In the genomic region with DNA sequence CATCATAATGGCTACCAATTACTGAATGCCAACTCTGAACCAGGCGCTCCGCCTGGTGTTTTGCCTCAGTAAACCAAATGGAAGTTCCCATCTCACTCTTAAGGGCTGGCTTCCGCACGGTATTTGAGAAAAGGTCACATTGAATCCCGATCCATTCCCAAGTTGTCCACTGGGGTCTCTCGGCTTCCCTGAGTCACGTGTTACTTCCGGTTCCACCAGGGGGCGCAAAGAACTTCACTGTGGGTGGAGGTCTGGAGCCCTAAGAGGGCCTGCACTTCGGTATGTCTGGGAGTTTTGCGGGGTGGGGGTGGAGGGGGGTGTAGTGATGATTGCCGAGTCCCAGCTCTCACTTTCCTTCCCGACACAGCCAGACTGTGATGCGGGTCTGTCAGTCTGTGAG, we compare ENCODE assay signal across 10 cellular contexts. TPM values are rescaled to one million over a fixed set of nuclear protein-coding genes. Genes with fewer than 3 reads are reported as not detected.
A peak's percentile ranks its signal among the peaks of the same experiment; 100 is the strongest.
DNase-seq lines count a peak whose midpoint lies in the region; ATAC-seq and TF ChIP-seq lines count a peak whose summit lies in the region.
"Had no signal": no experiment of that assay in that cellular context is flagged by ENCODE, and none has a peak within 500 bp of the region (broad histone marks: within the 10 kb centered on the region; RNA-seq: fewer than 3 reads in every experiment).

No MANE protein-coding gene starts in this region.

- H3K36me3 ChIP-seq in BJ (ENCODE audit: control insufficient read depth, insufficient read depth, low read length) (no peaks in the 10 kb centered on the region), GM06990 (ENCODE audit: control insufficient read depth, insufficient read depth, low read length) (no peaks in the 10 kb centered on the region), Panc1 (ENCODE audit: control insufficient read depth, insufficient read depth, low read length) (no peaks in the 10 kb centered on the region)

- H3K4me1 ChIP-seq in Panc1 (ENCODE audit: control insufficient read depth, insufficient read depth, low read length) (no peaks in the 10 kb centered on the region), foreskin keratinocyte (no peaks in the 10 kb centered on the region)

- peak; percentile 28; the same call in 1 of the 2 replicates for TF ChIP-seq CTCF in BJ (IDR thresholded peaks at IDR 0.05; ENCODE audit: insufficient read depth, low read depth, low read length)
- peak; percentile 39 for TF ChIP-seq CTCF in GM06990 (IDR thresholded peaks at IDR 0.05; ENCODE audit: insufficient read depth, low read length, poor library complexity, severe bottlenecking)
- TF ChIP-seq CTCF in Panc1 (IDR thresholded peaks at IDR 0.05): peak; percentile 21; the same call in 1 of the 2 replicates
- TF ChIP-seq CTCF in foreskin keratinocyte (conservative IDR thresholded peaks at IDR 0.05): peak; percentile 26

- in situ Hi-C loops in Panc1 (cut with HindIII; ENCODE audit: low pct_unique_long_range_greater_than_20kb, low sequenced_read_pairs): no loop called here

- no peak overlapping the region for H3K27ac ChIP-seq in Panc1 (ENCODE audit: low read length)
- H3K27ac ChIP-seq in foreskin keratinocyte: no peak overlapping the region

- intact Hi-C loops in Panc1 (cut with micrococcal nuclease; ENCODE audit: unreplicated experiment): no loop called here

- POLR2A ChIA-PET in BJ (lab: Charles Lee): no interaction called here
- POLR2A ChIA-PET in Panc1 (lab: Charles Lee): no interaction called here

- ATAC-seq in Panc1: no peak
- ATAC-seq in foreskin keratinocyte: no peak
- ATAC-seq: esophagus mucosa had no signal

- no peaks in the 10 kb centered on the region for H3K27me3 ChIP-seq in BJ (ENCODE audit: control insufficient read depth, insufficient read depth, low read length)
- H3K27me3 ChIP-seq in GM06990 (replicated peaks; ENCODE audit: control insufficient read depth, insufficient read depth, low read length): no peaks in the 10 kb centered on the region
- H3K27me3 ChIP-seq in Panc1 (ENCODE audit: control insufficient read depth, insufficient read depth, low read length): no peaks in the 10 kb centered on the region
- H3K27me3 ChIP-seq in foreskin keratinocyte: no peaks in the 10 kb centered on the region

- CTCF ChIA-PET in BJ (lab: Yijun Ruan, JAX): no interaction called here
- CTCF ChIA-PET in Panc1 (lab: Charles Lee): no interaction called here

- BruUV-seq in Panc1 (replicated peaks; lab: Mats Ljungman, UMichigan): no TSS peak

- no peak overlapping the region for H3K4me3 ChIP-seq in BJ (ENCODE audit: low read depth, low read length)
- no peak overlapping the region for H3K4me3 ChIP-seq in GM06990 (replicated peaks; ENCODE audit: low read depth, low read length)
- no peak overlapping the region for H3K4me3 ChIP-seq in Panc1 (ENCODE audit: low read depth in 2 of 2, low read length in 2 of 2)

- DNase-seq in BJ (ENCODE audit: low read depth): no peak
- DNase-seq in GM06990 (ENCODE audit: extremely low read depth, insufficient read length): no peak
- DNase-seq in Panc1 (ENCODE audit: low read depth, low spot score): no peak
- no peak for DNase-seq in foreskin keratinocyte
- DNase-seq in NOMO-1 (lab: John Stamatoyannopoulos, UW; ENCODE audit: unreplicated experiment in 2 of 2): no peak
- DNase-seq in occipital lobe (lab: John Stamatoyannopoulos, UW): no peak
- DNase-seq in DMS153 treated with DMSO at 0.1 percent for 48 hours (lab: John Stamatoyannopoulos, UW; ENCODE audit: unreplicated experiment): no peak
- DNase-seq in DMS79 (lab: John Stamatoyannopoulos, UW): no peak
- DNase-seq: stimulated activated CD4-positive, alpha-beta T cell treated with anti-CD3 and anti-CD28 coated beads, Interleukin-12 subunit alpha, Interleukin-12 subunit beta, amount 100 ng/mL, for 4 hours had no signal

- H3K9me3 ChIP-seq in Panc1 (ENCODE audit: control insufficient read depth, insufficient read depth, low read depth, low read length): no peaks in the 10 kb centered on the region

RNA-seq across cellular contexts. Expression of gene NHS, which starts 13.4 kb away (rescaled TPM):
- polyA plus RNA-seq in BJ (2011; rRNA removed): 2.2 and 2.7 TPM in 2 replicates
- 3.0 and 4.3 TPM in 2 replicates for polyA minus RNA-seq in BJ (2011; rRNA and poly(A)+ RNA removed)
- total RNA-seq in Panc1 (2021; ENCODE audit: unreplicated experiment): 0.80 TPM
- polyA plus RNA-seq in Panc1 (2012; ENCODE audit: insufficient read length): 0.27 TPM
- total RNA-seq in foreskin keratinocyte: 10.1 and 11.9 TPM in 2 replicates
- 1.4 and 1.6 TPM in 2 replicates for polyA plus RNA-seq in foreskin keratinocyte
- 3.3 TPM for total RNA-seq in occipital lobe
